Comparison of ENCODE assay signal across 8 cellular contexts in the genomic region with DNA sequence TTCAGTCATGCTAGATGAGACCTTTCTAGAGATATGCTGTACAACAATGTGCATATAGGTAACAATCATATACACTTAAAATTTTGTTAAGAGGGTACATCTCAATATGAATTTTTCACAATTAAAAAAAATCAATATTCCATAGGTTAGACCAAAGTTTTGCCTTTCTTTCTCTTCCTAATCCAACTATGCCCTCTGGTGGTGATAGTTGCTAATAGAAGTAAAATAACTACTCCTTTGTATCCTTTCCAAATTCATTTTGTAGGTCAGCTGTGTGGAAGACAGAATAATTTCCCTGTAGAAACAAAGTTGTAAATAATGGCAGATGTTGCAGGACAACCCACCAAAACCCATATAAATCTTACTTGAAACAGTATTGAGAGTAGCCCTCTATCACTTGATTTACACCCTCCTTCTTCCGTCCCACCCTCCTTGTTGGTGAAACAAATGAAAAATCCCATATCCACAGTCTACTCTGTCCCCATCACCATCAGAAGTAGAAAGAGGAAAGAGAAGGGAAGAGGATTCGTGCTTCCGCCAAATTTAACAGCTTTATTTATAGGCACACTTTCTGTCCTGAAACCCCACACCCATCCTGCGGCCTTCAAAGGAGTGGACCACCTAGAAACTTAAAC. TPM values are rescaled to one million over a fixed set of nuclear protein-coding genes. Genes with fewer than 3 reads are reported as not detected.
DNase-seq lines count a peak whose midpoint lies in the region; ATAC-seq and TF ChIP-seq lines count a peak whose summit lies in the region.

No MANE protein-coding gene starts in this region.

- H3K4me3 ChIP-seq in choroid plexus epithelial cell (ENCODE audit: low read depth, low read length): no peak overlapping the region
- no peak overlapping the region for H3K4me3 ChIP-seq in right lobe of liver

- no peaks in the 10 kb centered on the region for H3K27me3 ChIP-seq in right lobe of liver

- DNase-seq in COR-L47 (lab: John Stamatoyannopoulos, UW) (peak; percentile 61), NCI-H82 (lab: John Stamatoyannopoulos, UW) (peak; percentile 82), choroid plexus epithelial cell (ENCODE audit: low read depth) (peak; percentile 83), right lobe of liver (no peak), islet precursor cell (no peak)

- intact Hi-C loops in right lobe of liver (cut with DNase I): loop anchor here (5.0 kb wide), 1 partner anchor 419 kb away; no protein-coding TSS in a partner anchor

- no peak for TF ChIP-seq POLR2A in right lobe of liver (IDR thresholded peaks at IDR 0.05)

- no peak overlapping the region for H3K27ac ChIP-seq in right lobe of liver

- no peaks in the 10 kb centered on the region for H3K36me3 ChIP-seq in right lobe of liver

- H3K9me3 ChIP-seq in right lobe of liver: no peaks in the 10 kb centered on the region

- WGBS in right lobe of liver (ENCODE audit: insufficient coverage, low coverage, low lambda C conversion rate, missing lambda C conversion rate): 75% methylated on average over 4 of the region's 4 CpGs

- peak; percentile 68 for ATAC-seq in HG02885 (IDR thresholded peaks at IDR 0.05; ENCODE audit: poor library complexity, unreplicated experiment)
- ATAC-seq in right lobe of liver: peak; percentile 51 to 74 (median 72)
- no peak for ATAC-seq in GM18870 (IDR thresholded peaks at IDR 0.05; ENCODE audit: unreplicated experiment)
- ATAC-seq in HG03520 (IDR thresholded peaks at IDR 0.05; ENCODE audit: unreplicated experiment): no peak

- no peaks in the 10 kb centered on the region for H3K4me1 ChIP-seq in right lobe of liver

- TF ChIP-seq CTCF in choroid plexus epithelial cell (conservative IDR thresholded peaks at IDR 0.05; ENCODE audit: low read depth, low read length): peak; percentile 58
- peak; percentile 69 to 77 (median 72) for TF ChIP-seq CTCF in right lobe of liver (IDR thresholded peaks at IDR 0.05)

RNA-seq across cellular contexts. Expression of a gene that starts 34.2 kb away (rescaled TPM):
- 10 to 100 TPM in 2 of 6 experiments, 1 to 10 TPM in 4; 4.4 to 11.0 (median 7.6) TPM for total RNA-seq in right lobe of liver

Comparison
In these comparisons a context has a peak if more than half of its experiments do, and no peak if none do; other contexts are left out.
1. DNase-seq: peak in COR-L47 (single experiment), NCI-H82 (single experiment) and choroid plexus epithelial cell (single experiment); none in right lobe of liver (0 of 3) and islet precursor cell (single experiment).
2. ATAC-seq: peak in HG02885 (single experiment) and right lobe of liver (4 of 4); none in GM18870 (single experiment) and HG03520 (single experiment).